ENCODE assay signal across 21 cellular contexts in genomic region chr10:129642427-129642826, GRCh38.
DNase-seq lines count a peak whose midpoint lies in the region; ATAC-seq, FAIRE-seq and TF ChIP-seq lines count a peak whose summit lies in the region.
"Had no signal": no experiment of that assay in that cellular context is flagged by ENCODE, and none has a peak within 500 bp of the region (broad histone marks: within the 10 kb centered on the region; RNA-seq: fewer than 3 reads in every experiment).

No MANE protein-coding gene starts in this region.

- H3K36me3 Mint-ChIP-seq in naive thymus-derived CD4-positive, alpha-beta T cell: peaks cover 0 to 62% (median 27%) of the 10 kb centered on the region in 5 donors

- POLR2A ChIA-PET in naive thymus-derived CD4-positive, alpha-beta T cell (lab: Charles Lee): no interaction called here

- H3K9me3 ChIP-seq in Loucy (ENCODE audit: insufficient read depth, low read depth, low read length): no peaks in the 10 kb centered on the region
- no peaks in the 10 kb centered on the region for H3K9me3 ChIP-seq in pancreas
- H3K9me3 ChIP-seq in naive thymus-derived CD4-positive, alpha-beta T cell (ENCODE audit: control insufficient read depth in 2 of 3, low read length in 3 of 3): no peaks in the 10 kb centered on the region
- H3K9me3 ChIP-seq: heart left ventricle, upper lobe of left lung had no signal

- no peaks in the 10 kb centered on the region for H3K27me3 Mint-ChIP-seq in naive thymus-derived CD4-positive, alpha-beta T cell
- H3K27me3 Mint-ChIP-seq: CD4-positive, CD25-positive, alpha-beta regulatory T cell; T-cell had no signal

- no peaks in the 10 kb centered on the region for H4K20me1 ChIP-seq in Loucy (ENCODE audit: insufficient read depth, low read length, poor library complexity, severe bottlenecking)

- DNase-seq in ELR (ENCODE audit: low read depth) (peak; percentile 38), epithelial cell of esophagus (ENCODE audit: low read depth) (peak; percentile 12), pancreas (no peak), pons (ENCODE audit: low spot score) (no peak), SIG-M5 (lab: John Stamatoyannopoulos, UW) (no peak)
- DNase-seq in naive thymus-derived CD4-positive, alpha-beta T cell: no peak
- DNase-seq: activated CD8-positive, alpha-beta memory T cell treated with anti-CD3 and anti-CD28 coated beads for 24 hours; CD4-positive, CD25-positive, alpha-beta regulatory T cell; heart left ventricle; KBM-7; NCI-H1417 treated with DMSO at 0.1 percent for 48 hours; stimulated activated CD4-positive, alpha-beta T cell treated with anti-CD3 and anti-CD28 coated beads, Interleukin-15, amount 100 ng/mL, for 24 hours; stimulated activated naive CD8-positive, alpha-beta T cell treated with anti-CD3 and anti-CD28 coated beads, Interleukin-15, Interleukin-2, amounts not matched to agents 100 U/mL and 50 U/mL, for 24 hours; T-cell had no signal

- TF ChIP-seq CTCF in Loucy (conservative IDR thresholded peaks at IDR 0.05; ENCODE audit: low read length) (no peak), epithelial cell of esophagus (IDR thresholded peaks at IDR 0.05; ENCODE audit: insufficient read depth, low read depth, low read length, missing control alignments) (no peak), pancreas (IDR thresholded peaks at IDR 0.05) (no peak)

- H3K79me2 ChIP-seq in Loucy (ENCODE audit: insufficient read depth, low read length): no peaks in the 10 kb centered on the region

- H3K4me1 Mint-ChIP-seq in naive thymus-derived CD4-positive, alpha-beta T cell: peaks cover 0 to 6% (median 0%) of the 10 kb centered on the region in 7 donors

- H3K27me3 ChIP-seq in Loucy (ENCODE audit: insufficient read depth, low read length, poor library complexity, severe bottlenecking) (no peaks in the 10 kb centered on the region), pancreas (no peaks in the 10 kb centered on the region)
- H3K27me3 ChIP-seq in naive thymus-derived CD4-positive, alpha-beta T cell (ENCODE audit: control insufficient read depth in 2 of 2, insufficient read depth in 2 of 2, low read length in 2 of 2): no peaks in the 10 kb centered on the region
- H3K27me3 ChIP-seq: cardiac muscle cell, heart left ventricle, upper lobe of left lung had no signal

- FAIRE-seq in pancreas (lab: Jason Lieb, UNC): no peak
- FAIRE-seq: islet of Langerhans had no signal

- no peak overlapping the region for H2AFZ ChIP-seq in Loucy (ENCODE audit: low read length)

- H3K4me1 ChIP-seq in Loucy (ENCODE audit: insufficient read depth, low read length, poor library complexity, severe bottlenecking) (peaks cover 21% of the 10 kb centered on the region), pancreas (no peaks in the 10 kb centered on the region)
- no peaks in the 10 kb centered on the region for H3K4me1 ChIP-seq in naive thymus-derived CD4-positive, alpha-beta T cell (ENCODE audit: control insufficient read depth in 2 of 2, insufficient read depth in 2 of 2, low read length in 2 of 2)
- H3K4me1 ChIP-seq: heart left ventricle, upper lobe of left lung had no signal

- peak overlapping the region; percentile 48 for H3K4me2 ChIP-seq in Loucy (ENCODE audit: low read depth, low read length, poor library complexity, severe bottlenecking)

- CTCF ChIA-PET in naive thymus-derived CD4-positive, alpha-beta T cell (lab: Charles Lee): no interaction called here

- ATAC-seq in pancreas: peak in 3 of 4 donors; percentile 23 to 64 (median 30)
- no peak for ATAC-seq in naive thymus-derived CD4-positive, alpha-beta T cell
- no peak for ATAC-seq in HG02885 (IDR thresholded peaks at IDR 0.05; ENCODE audit: poor library complexity, unreplicated experiment)
- ATAC-seq: esophagus mucosa; heart left ventricle; stimulated activated naive CD8-positive, alpha-beta T cell treated with anti-CD3 and anti-CD28 coated beads, Interleukin-15, Interleukin-2, amounts not matched to agents 100 U/mL and 50 U/mL, for 24 hours; T-cell had no signal

- H3K9ac ChIP-seq in Loucy (ENCODE audit: low read depth, low read length, poor library complexity, severe bottlenecking): no peak overlapping the region

- intact Hi-C loops in pancreas (cut with DNase I): no loop called here
- intact Hi-C loops in naive thymus-derived CD4-positive, alpha-beta T cell (cut with micrococcal nuclease): no loop called here

- peaks cover 0 to 10% (median 0%) of the 10 kb centered on the region in 11 donors for H3K9me3 Mint-ChIP-seq in naive thymus-derived CD4-positive, alpha-beta T cell
- H3K9me3 Mint-ChIP-seq: activated T-helper 1 cell treated with anti-CD3 and anti-CD28 coated beads, Interleukin-12 subunit alpha, Interleukin-12 subunit beta, Interleukin-2, Interleukin-4 antibody, amounts not matched to agents 30 ng/mL and 10 ng/mL and 1 ng/mL, durations not matched to agents 14 hours and 24 hours and 36 hours; CD4-positive, CD25-positive, alpha-beta regulatory T cell; T-cell had no signal

- no peak overlapping the region for H3K27ac ChIP-seq in pancreas
- no peak overlapping the region for H3K27ac ChIP-seq in naive thymus-derived CD4-positive, alpha-beta T cell (ENCODE audit: low read depth, low read length)
- H3K27ac ChIP-seq: cardiac muscle cell, heart left ventricle, upper lobe of left lung had no signal

- no peaks in the 10 kb centered on the region for H3K9me2 ChIP-seq in Loucy (replicated peaks; ENCODE audit: low read depth, low read length)

- H3K4me3 ChIP-seq in Loucy (ENCODE audit: low read length, poor library complexity, severe bottlenecking) (peak overlapping the region; percentile 21), epithelial cell of esophagus (ENCODE audit: low read length) (no peak overlapping the region), pancreas (no peak overlapping the region)
- H3K4me3 ChIP-seq in naive thymus-derived CD4-positive, alpha-beta T cell (ENCODE audit: low read length): no peak overlapping the region
- H3K4me3 ChIP-seq: cardiac muscle cell, heart left ventricle, upper lobe of left lung had no signal

- H3K4me3 Mint-ChIP-seq in naive thymus-derived CD4-positive, alpha-beta T cell: no peak overlapping the region
- H3K4me3 Mint-ChIP-seq: activated T-helper 1 cell treated with anti-CD3 and anti-CD28 coated beads, Interleukin-12 subunit alpha, Interleukin-12 subunit beta, Interleukin-2, Interleukin-4 antibody, amounts not matched to agents 30 ng/mL and 10 ng/mL and 1 ng/mL, durations not matched to agents 14 hours and 24 hours and 36 hours; CD4-positive, CD25-positive, alpha-beta regulatory T cell; T-cell had no signal

- WGBS in pancreas, 2 donors: 71 to 72% methylated on average over 3 of the region's 3 CpGs

- H3K27ac Mint-ChIP-seq in naive thymus-derived CD4-positive, alpha-beta T cell: no peak overlapping the region
- H3K27ac Mint-ChIP-seq: activated T-helper 1 cell treated with anti-CD3 and anti-CD28 coated beads, Interleukin-12 subunit alpha, Interleukin-12 subunit beta, Interleukin-2, Interleukin-4 antibody, amounts not matched to agents 30 ng/mL and 10 ng/mL and 1 ng/mL, durations not matched to agents 14 hours and 24 hours and 36 hours; T-cell had no signal

- 0 out of 2 replicates have a peak, but pooled peaks cover 2% of the 10 kb centered on the region for H3K36me3 ChIP-seq in Loucy (ENCODE audit: insufficient read depth, low read length)
- H3K36me3 ChIP-seq in pancreas: no peaks in the 10 kb centered on the region
- H3K36me3 ChIP-seq in naive thymus-derived CD4-positive, alpha-beta T cell (ENCODE audit: control insufficient read depth in 2 of 3, insufficient read depth in 3 of 3, low read length in 3 of 3): peaks cover 0 to 5% (median 0%) of the 10 kb centered on the region in 3 experiments
- H3K36me3 ChIP-seq: cardiac muscle cell, heart left ventricle, upper lobe of left lung had no signal

- H3F3A ChIP-seq in Loucy (ENCODE audit: low read depth): no peaks in the 10 kb centered on the region

Comparison
In these comparisons a context has a peak if more than half of its experiments do, and no peak if none do; other contexts are left out.
1. DNase-seq: peak in ELR (single experiment) and epithelial cell of esophagus (single experiment); none in pancreas (0 of 6), naive thymus-derived CD4-positive, alpha-beta T cell (0 of 9), pons (single experiment) and SIG-M5 (single experiment).
2. ATAC-seq: peak in pancreas (3 of 4); none in naive thymus-derived CD4-positive, alpha-beta T cell (single experiment) and HG02885 (single experiment).